20 cellular contexts compared by ENCODE assay signal in the genomic region with DNA sequence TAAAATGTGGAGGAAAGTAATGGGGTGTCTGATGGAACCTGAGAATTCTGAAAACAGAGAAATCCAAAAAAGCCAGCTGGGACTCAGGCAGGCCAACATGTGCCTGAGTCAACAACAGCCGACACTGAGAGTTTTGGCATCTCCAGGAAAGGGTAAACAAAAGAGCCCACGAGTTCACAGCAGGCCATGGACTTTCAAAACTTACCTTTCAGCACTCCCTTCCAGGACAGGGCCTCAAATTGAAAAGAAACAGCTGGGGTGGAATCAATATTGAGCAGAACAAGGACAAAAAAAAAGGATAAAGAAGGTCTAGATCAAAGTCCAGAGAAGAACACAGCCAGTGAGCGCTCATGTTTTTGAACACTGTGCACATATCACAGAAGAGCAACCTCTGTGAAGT.
"Had no signal": no experiment of that assay in that cellular context is flagged by ENCODE, and none has a peak within 500 bp of the region (broad histone marks: within the 10 kb centered on the region; RNA-seq: fewer than 3 reads in every experiment).

No MANE protein-coding gene starts in this region.

- DNase-seq: activated CD4-positive, alpha-beta T cell treated with anti-CD3 and anti-CD28 coated beads, Interleukin-2, amount 50 U/mL, for 1 hour; activated CD8-positive, alpha-beta memory T cell treated with anti-CD3 and anti-CD28 coated beads for 24 hours; activated naive CD8-positive, alpha-beta T cell treated with anti-CD3 and anti-CD28 coated beads for 36 hours; anterior cingulate cortex; cerebellar nuclear complex; dermis blood vessel endothelial cell; effector memory CD8-positive, alpha-beta T cell; foreskin melanocyte; heart left ventricle; kidney; lower lobe of right lung; stimulated activated CD4-positive, alpha-beta T cell treated with anti-CD3 and anti-CD28 coated beads, Interleukin-2, amount 100 ng/mL, for 48 hours; stimulated activated naive B cell treated with anti-CD40 and anti-IgM and Interleukin-4, amounts not matched to agents 10 μg/mL and 1 μg/mL and 100 μg/mL, for 72 hours; T-cell; T-helper 9 cell; thyroid gland; uterus had no signal

- FAIRE-seq: kidney had no signal

- H3K4me1 ChIP-seq: heart left ventricle, lower lobe of right lung, parathyroid adenoma, thyroid gland, uterus had no signal

- H3K36me3 ChIP-seq: heart left ventricle, lower lobe of right lung, thyroid gland, uterus had no signal

- H3K79me2 ChIP-seq: parathyroid adenoma had no signal

- H3K27ac ChIP-seq: epithelial cell of prostate, heart left ventricle, lower lobe of right lung, parathyroid adenoma, thyroid gland, uterus had no signal

- H3K27me3 ChIP-seq: heart left ventricle, thyroid gland, uterus had no signal

- H2AFZ ChIP-seq: parathyroid adenoma had no signal

- H3K4me3 ChIP-seq: heart left ventricle, lower lobe of right lung, thyroid gland, uterus had no signal

- ATAC-seq: activated CD4-positive, CD25-positive, alpha-beta regulatory T cell treated with anti-CD3 and anti-CD28 coated beads, Interleukin-2, amount 50 U/mL, for 24 hours; effector memory CD8-positive, alpha-beta T cell; heart left ventricle; lower lobe of right lung; stimulated activated naive B cell treated with anti-CD40 and anti-IgM and Interleukin-4, amounts not matched to agents 10 μg/mL and 1 μg/mL and 100 μg/mL, for 72 hours; T-cell had no signal

- H3K9ac ChIP-seq: parathyroid adenoma had no signal

- H3K9me3 ChIP-seq: lower lobe of right lung, thyroid gland, uterus had no signal
